Comparison of ENCODE assay signal across 8 cellular contexts in genomic region chr17:49861150-49861884, GRCh38. TPM values are rescaled to one million over a fixed set of nuclear protein-coding genes. Genes with fewer than 3 reads are reported as not detected.
DNase-seq lines count a peak whose midpoint lies in the region; ATAC-seq and TF ChIP-seq lines count a peak whose summit lies in the region.

No MANE protein-coding gene starts in this region.

- BruUV-seq in PC-9 (replicated peaks; lab: Mats Ljungman, UMichigan), result no TSS peak

- CTCF ChIA-PET in PC-9 (lab: Charles Lee), result interaction anchor here (0.7 to 3.9 kb wide), 6 partner anchors 16 to 291 kb away, joined by 3 to 29 read pairs (median 7); no protein-coding TSS in a partner anchor

- WGBS in gastroesophageal sphincter (ENCODE audit: low coverage in 1 of 2), 2 donors, result 45 to 70% methylated on average over 9 to 11 of the region's 16 CpGs

- POLR2A ChIA-PET in PC-9 (lab: Charles Lee; ENCODE audit: unreplicated experiment), result no interaction called here

- H3K4me3 ChIP-seq in H7 (ENCODE audit: insufficient read depth, low read depth, low read length), result no peak overlapping the region
- no peak overlapping the region for H3K4me3 ChIP-seq in PC-9
- H3K4me3 ChIP-seq in gastroesophageal sphincter, result no peak overlapping the region

- no peak overlapping the region for H2AFZ ChIP-seq in PC-9

- H3K27me3 ChIP-seq in H7 (ENCODE audit: control insufficient read depth, insufficient read depth, low read length), result 0 out of 2 replicates have a peak, but pooled peaks cover 2% of the 10 kb centered on the region
- no peaks in the 10 kb centered on the region for H3K27me3 ChIP-seq in PC-9 (ENCODE audit: insufficient read depth, low read depth)
- peaks cover 24% of the 10 kb centered on the region for H3K27me3 ChIP-seq in gastroesophageal sphincter

- no peaks in the 10 kb centered on the region for H3K9me2 ChIP-seq in PC-9 (ENCODE audit: insufficient read depth)

- DNase-seq in H7, result peak; percentile 93
- DNase-seq in PC-9, result peak; percentile 65 to 68
- DNase-seq in activated T-helper 1 cell treated with Interleukin-2 at 50 U/mL for 16 hours (ENCODE audit: low read depth), result peak; percentile 33
- DNase-seq in renal cortical epithelial cell (ENCODE audit: low read depth), result peak; percentile 38

- H3K9me3 ChIP-seq in PC-9 (ENCODE audit: insufficient read depth, low read depth), result no peaks in the 10 kb centered on the region
- no peaks in the 10 kb centered on the region for H3K9me3 ChIP-seq in gastroesophageal sphincter

- no peaks in the 10 kb centered on the region for H3K79me2 ChIP-seq in PC-9 (ENCODE audit: low read depth)

- H3K36me3 ChIP-seq in H7 (replicated peaks; ENCODE audit: control insufficient read depth, insufficient read depth, low read length) (no peaks in the 10 kb centered on the region), PC-9 (ENCODE audit: low read depth) (no peaks in the 10 kb centered on the region), gastroesophageal sphincter (no peaks in the 10 kb centered on the region)

- H3K27ac ChIP-seq in C4-2B, result no peak overlapping the region
- no peak overlapping the region for H3K27ac ChIP-seq in PC-9
- H3K27ac ChIP-seq in gastroesophageal sphincter, result no peak overlapping the region

- ATAC-seq in gastroesophageal sphincter (no peak), GM21825 (IDR thresholded peaks at IDR 0.05; ENCODE audit: unreplicated experiment) (no peak), GM19351 (IDR thresholded peaks at IDR 0.05; ENCODE audit: unreplicated experiment) (no peak)

- no peaks in the 10 kb centered on the region for H3F3A ChIP-seq in PC-9 (ENCODE audit: insufficient read depth, low read depth)

- TF ChIP-seq CTCF in C4-2B (conservative IDR thresholded peaks at IDR 0.05), result peak; percentile 93
- TF ChIP-seq CTCF in PC-9 (conservative IDR thresholded peaks at IDR 0.05), result peak; percentile 99
- peak in 3 of 4 experiments; percentile 82 to 87 (median 84) for TF ChIP-seq CTCF in gastroesophageal sphincter (IDR thresholded peaks at IDR 0.05)

- TF ChIP-seq EP300 in gastroesophageal sphincter (IDR thresholded peaks at IDR 0.05), result no peak

- peak overlapping the region; percentile 39 for H3K4me2 ChIP-seq in PC-9

- H3K4me1 ChIP-seq in PC-9 (replicated peaks; ENCODE audit: insufficient read depth) (peaks cover 4% of the 10 kb centered on the region), gastroesophageal sphincter (peaks cover 0 to 8% (median 0%) of the 10 kb centered on the region in 3 donors)

- no peak for TF ChIP-seq POLR2A in gastroesophageal sphincter (IDR thresholded peaks at IDR 0.05)

- intact Hi-C loops in PC-9 (cut with micrococcal nuclease; ENCODE audit: unreplicated experiment), result loop anchor here (1.0 kb wide), 4 partner anchors 91 to 436 kb away; no protein-coding TSS in a partner anchor

- H4K20me1 ChIP-seq in PC-9 (ENCODE audit: insufficient read depth), result no peaks in the 10 kb centered on the region

RNA-seq across cellular contexts. Expression of gene TAC4, which starts 13.4 kb away (rescaled TPM):
- total RNA-seq in H7 (2014; rRNA removed; shearing (Covaris generic)), result not detected in 2 replicates
- total RNA-seq in PC-9 (2021), result not detected in 2 replicates
- not detected for total RNA-seq in gastroesophageal sphincter
- not detected in 2 replicates for total RNA-seq in renal cortical epithelial cell

Comparison
In these comparisons a context has a peak if more than half of its experiments do, and no peak if none do; other contexts are left out.
1. DNase-seq: peak in every context shown above with its lines; median percentile 93 in H7; 66 in PC-9; 38 in renal cortical epithelial cell; 33 in activated T-helper 1 cell treated with Interleukin-2 at 50 U/mL for 16 hours.